ENCODE assay signal across 3 cellular contexts in the genomic region with DNA sequence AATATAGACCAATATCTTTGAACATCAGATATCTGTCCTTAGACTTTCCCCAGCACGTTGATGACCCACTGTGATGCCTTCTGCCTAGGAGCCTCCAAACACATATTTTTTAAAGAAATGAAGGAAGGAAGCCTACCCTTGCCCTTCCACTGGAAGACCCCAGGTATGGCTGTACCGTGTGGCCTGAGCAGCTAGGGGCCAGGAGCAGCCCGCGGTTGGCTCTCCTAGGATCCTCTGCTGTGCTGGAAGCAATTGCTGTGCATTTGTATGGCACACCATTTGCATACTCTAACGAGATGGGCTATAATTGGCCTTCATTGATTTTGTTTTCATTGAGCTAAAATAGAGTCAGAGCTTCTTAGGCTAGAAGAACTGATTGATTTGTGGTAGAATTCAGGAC.
TF ChIP-seq lines count a peak whose summit lies in the region.

No MANE protein-coding gene starts in this region.

TF ChIP-seq in WTC11, 78 proteins besides CTCF, POLR2A, EP300 and RAD21 (continued from another document):
- TF ChIP-seq SOX15 (CRISPR knock-in tag; IDR thresholded peaks at IDR 0.05) (no peak), OVOL2 (CRISPR knock-in tag; IDR thresholded peaks at IDR 0.05; ENCODE audit: borderline replicate concordance) (no peak), JUN (CRISPR knock-in tag; IDR thresholded peaks at IDR 0.05) (no peak), ZNF121 (CRISPR knock-in tag; IDR thresholded peaks at IDR 0.05) (no peak), ZNF671 (CRISPR knock-in tag; IDR thresholded peaks at IDR 0.05) (no peak), ZNF396 (CRISPR knock-in tag; IDR thresholded peaks at IDR 0.05; ENCODE audit: borderline replicate concordance) (no peak), CREB1 (CRISPR knock-in tag; IDR thresholded peaks at IDR 0.05) (no peak), IRF2 (CRISPR knock-in tag; IDR thresholded peaks at IDR 0.05; ENCODE audit: borderline replicate concordance, low read depth) (no peak)
- TF ChIP-seq, protein P1, sequence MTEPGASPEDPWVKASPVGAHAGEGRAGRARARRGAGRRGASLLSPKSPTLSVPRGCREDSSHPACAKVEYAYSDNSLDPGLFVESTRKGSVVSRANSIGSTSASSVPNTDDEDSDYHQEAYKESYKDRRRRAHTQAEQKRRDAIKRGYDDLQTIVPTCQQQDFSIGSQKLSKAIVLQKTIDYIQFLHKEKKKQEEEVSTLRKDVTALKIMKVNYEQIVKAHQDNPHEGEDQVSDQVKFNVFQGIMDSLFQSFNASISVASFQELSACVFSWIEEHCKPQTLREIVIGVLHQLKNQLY (CRISPR knock-in tag; IDR thresholded peaks at IDR 0.05): no peak
- TF ChIP-seq, protein P2, sequence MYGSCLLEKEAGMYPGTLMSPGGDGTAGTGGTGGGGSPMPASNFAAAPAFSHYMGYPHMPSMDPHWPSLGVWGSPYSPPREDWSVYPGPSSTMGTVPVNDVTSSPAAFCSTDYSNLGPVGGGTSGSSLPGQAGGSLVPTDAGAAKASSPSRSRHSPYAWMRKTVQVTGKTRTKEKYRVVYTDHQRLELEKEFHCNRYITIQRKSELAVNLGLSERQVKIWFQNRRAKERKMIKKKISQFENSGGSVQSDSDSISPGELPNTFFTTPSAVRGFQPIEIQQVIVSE (CRISPR knock-in tag; IDR thresholded peaks at IDR 0.05; ENCODE audit: borderline replicate concordance): no peak
- TF ChIP-seq, protein P3, sequence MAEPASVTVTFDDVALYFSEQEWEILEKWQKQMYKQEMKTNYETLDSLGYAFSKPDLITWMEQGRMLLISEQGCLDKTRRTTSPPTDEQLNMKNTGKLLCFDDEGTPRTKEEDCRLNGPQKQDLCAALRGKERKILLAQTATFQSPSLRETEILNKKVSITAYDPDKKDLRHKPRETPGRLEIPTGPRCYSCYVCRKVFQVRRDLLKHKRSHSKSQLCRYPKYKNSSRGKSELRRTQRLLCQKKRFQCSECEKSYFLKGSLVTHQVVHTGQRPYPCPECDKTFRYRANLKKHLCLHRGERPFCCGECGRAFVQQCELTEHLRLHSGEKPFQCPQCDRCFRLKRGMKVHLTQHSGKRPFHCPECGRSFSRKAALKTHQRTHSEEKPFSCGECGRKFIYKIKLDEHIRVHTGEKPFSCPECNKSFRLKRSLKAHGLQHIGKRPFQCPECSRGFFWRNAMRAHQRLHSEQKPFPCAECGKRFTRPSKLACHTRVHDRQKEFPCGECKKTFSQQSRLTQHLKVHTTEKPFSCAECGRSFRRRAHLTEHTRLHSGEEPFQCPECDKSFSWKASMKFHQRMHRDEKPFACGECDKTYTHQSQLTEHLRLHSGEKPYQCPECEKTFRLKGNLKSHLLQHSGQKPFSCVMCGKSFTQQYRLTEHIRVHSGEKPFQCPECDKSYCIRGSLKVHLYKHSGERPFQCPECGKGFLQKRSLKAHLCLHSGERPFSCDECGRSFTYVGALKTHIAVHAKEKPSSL (CRISPR knock-in tag; conservative IDR thresholded peaks at IDR 0.05): no peak

TF ChIP-seq in H1, 55 proteins besides CTCF, POLR2A, EP300 and RAD21 (continued from another document):
- TF ChIP-seq ASH2L (IDR thresholded peaks at IDR 0.05; ENCODE audit: low read length): no peak
- TF ChIP-seq, protein P4, sequence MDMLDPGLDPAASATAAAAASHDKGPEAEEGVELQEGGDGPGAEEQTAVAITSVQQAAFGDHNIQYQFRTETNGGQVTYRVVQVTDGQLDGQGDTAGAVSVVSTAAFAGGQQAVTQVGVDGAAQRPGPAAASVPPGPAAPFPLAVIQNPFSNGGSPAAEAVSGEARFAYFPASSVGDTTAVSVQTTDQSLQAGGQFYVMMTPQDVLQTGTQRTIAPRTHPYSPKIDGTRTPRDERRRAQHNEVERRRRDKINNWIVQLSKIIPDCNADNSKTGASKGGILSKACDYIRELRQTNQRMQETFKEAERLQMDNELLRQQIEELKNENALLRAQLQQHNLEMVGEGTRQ (IDR thresholded peaks at IDR 0.05; ENCODE audit: low read length): no peak
- no peak for TF ChIP-seq JUND (IDR thresholded peaks at IDR 0.05; ENCODE audit: low read length)
- TF ChIP-seq, protein P5, sequence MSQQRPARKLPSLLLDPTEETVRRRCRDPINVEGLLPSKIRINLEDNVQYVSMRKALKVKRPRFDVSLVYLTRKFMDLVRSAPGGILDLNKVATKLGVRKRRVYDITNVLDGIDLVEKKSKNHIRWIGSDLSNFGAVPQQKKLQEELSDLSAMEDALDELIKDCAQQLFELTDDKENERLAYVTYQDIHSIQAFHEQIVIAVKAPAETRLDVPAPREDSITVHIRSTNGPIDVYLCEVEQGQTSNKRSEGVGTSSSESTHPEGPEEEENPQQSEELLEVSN (IDR thresholded peaks at IDR 0.05): no peak
- no peak for TF ChIP-seq RFX5 (IDR thresholded peaks at IDR 0.05; ENCODE audit: borderline replicate concordance, low read depth, low read length)
- TF ChIP-seq, protein P6, sequence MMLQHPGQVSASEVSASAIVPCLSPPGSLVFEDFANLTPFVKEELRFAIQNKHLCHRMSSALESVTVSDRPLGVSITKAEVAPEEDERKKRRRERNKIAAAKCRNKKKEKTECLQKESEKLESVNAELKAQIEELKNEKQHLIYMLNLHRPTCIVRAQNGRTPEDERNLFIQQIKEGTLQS (IDR thresholded peaks at IDR 0.05; ENCODE audit: insufficient read depth, low read depth, low read length): no peak
- no peak for TF ChIP-seq RBBP5 (IDR thresholded peaks at IDR 0.05; ENCODE audit: borderline replicate concordance, low read depth, low read length)
- no peak for TF ChIP-seq TAF1 (IDR thresholded peaks at IDR 0.05; ENCODE audit: low read depth, low read length)

TF ChIP-seq in SK-N-SH treated with all-trans-retinoic acid at 6 μM for 48 hours, 23 proteins besides CTCF, POLR2A, EP300 and RAD21 (continued from another document):
- no peak for TF ChIP-seq RARB (CRISPR knock-in tag; IDR thresholded peaks at IDR 0.05)
- TF ChIP-seq ZFP3 (CRISPR knock-in tag; IDR thresholded peaks at IDR 0.05): no peak
- TF ChIP-seq TCF4 (CRISPR knock-in tag; IDR thresholded peaks at IDR 0.05; ENCODE audit: borderline replicate concordance): no peak
- no peak for TF ChIP-seq OSR1 (CRISPR knock-in tag; IDR thresholded peaks at IDR 0.05)
- no peak for TF ChIP-seq ESRRG (CRISPR knock-in tag; IDR thresholded peaks at IDR 0.05)
- TF ChIP-seq, protein P7, sequence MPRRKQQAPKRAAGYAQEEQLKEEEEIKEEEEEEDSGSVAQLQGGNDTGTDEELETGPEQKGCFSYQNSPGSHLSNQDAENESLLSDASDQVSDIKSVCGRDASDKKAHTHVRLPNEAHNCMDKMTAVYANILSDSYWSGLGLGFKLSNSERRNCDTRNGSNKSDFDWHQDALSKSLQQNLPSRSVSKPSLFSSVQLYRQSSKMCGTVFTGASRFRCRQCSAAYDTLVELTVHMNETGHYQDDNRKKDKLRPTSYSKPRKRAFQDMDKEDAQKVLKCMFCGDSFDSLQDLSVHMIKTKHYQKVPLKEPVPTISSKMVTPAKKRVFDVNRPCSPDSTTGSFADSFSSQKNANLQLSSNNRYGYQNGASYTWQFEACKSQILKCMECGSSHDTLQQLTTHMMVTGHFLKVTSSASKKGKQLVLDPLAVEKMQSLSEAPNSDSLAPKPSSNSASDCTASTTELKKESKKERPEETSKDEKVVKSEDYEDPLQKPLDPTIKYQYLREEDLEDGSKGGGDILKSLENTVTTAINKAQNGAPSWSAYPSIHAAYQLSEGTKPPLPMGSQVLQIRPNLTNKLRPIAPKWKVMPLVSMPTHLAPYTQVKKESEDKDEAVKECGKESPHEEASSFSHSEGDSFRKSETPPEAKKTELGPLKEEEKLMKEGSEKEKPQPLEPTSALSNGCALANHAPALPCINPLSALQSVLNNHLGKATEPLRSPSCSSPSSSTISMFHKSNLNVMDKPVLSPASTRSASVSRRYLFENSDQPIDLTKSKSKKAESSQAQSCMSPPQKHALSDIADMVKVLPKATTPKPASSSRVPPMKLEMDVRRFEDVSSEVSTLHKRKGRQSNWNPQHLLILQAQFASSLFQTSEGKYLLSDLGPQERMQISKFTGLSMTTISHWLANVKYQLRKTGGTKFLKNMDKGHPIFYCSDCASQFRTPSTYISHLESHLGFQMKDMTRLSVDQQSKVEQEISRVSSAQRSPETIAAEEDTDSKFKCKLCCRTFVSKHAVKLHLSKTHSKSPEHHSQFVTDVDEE (CRISPR knock-in tag; IDR thresholded peaks at IDR 0.05): no peak
- TF ChIP-seq, protein P8, sequence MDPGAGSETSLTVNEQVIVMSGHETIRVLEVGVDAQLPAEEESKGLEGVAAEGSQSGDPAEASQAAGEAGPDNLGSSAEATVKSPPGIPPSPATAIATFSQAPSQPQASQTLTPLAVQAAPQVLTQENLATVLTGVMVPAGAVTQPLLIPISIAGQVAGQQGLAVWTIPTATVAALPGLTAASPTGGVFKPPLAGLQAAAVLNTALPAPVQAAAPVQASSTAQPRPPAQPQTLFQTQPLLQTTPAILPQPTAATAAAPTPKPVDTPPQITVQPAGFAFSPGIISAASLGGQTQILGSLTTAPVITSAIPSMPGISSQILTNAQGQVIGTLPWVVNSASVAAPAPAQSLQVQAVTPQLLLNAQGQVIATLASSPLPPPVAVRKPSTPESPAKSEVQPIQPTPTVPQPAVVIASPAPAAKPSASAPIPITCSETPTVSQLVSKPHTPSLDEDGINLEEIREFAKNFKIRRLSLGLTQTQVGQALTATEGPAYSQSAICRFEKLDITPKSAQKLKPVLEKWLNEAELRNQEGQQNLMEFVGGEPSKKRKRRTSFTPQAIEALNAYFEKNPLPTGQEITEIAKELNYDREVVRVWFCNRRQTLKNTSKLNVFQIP (CRISPR knock-in tag; IDR thresholded peaks at IDR 0.05; ENCODE audit: borderline replicate concordance, low read depth): no peak
- TF ChIP-seq, protein P9, sequence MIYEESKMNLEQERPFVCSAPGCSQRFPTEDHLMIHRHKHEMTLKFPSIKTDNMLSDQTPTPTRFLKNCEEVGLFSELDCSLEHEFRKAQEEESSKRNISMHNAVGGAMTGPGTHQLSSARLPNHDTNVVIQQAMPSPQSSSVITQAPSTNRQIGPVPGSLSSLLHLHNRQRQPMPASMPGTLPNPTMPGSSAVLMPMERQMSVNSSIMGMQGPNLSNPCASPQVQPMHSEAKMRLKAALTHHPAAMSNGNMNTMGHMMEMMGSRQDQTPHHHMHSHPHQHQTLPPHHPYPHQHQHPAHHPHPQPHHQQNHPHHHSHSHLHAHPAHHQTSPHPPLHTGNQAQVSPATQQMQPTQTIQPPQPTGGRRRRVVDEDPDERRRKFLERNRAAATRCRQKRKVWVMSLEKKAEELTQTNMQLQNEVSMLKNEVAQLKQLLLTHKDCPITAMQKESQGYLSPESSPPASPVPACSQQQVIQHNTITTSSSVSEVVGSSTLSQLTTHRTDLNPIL (CRISPR knock-in tag; IDR thresholded peaks at IDR 0.05; ENCODE audit: low read depth): no peak
- no peak for TF ChIP-seq ZNF8 (CRISPR knock-in tag; IDR thresholded peaks at IDR 0.05)
- TF ChIP-seq ISL1 (CRISPR knock-in tag; IDR thresholded peaks at IDR 0.05): no peak
- TF ChIP-seq GLIS3 (CRISPR knock-in tag; IDR thresholded peaks at IDR 0.05): no peak
